Comparison of ENCODE assay signal across 12 cellular contexts in the genomic region with DNA sequence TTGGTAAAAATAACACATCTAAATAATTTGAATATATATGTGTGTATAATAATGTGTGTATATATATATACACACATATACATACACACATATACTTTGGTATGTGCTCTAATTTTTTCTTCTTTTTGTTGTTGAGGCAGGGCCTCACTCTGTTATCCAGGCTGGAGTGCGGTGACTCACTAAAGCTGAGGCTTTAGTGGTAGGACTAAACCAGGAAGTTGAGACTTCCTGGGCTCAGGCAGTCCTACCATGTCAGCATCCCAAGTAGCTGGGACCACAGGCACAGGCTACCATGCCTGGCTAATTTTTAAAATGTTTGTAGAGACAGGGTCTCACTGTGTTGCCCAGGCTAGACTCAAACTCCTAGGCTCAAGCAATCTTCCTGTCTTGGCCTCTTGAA. TPM values are rescaled to one million over a fixed set of nuclear protein-coding genes. Genes with fewer than 3 reads are reported as not detected.
DNase-seq lines count a peak whose midpoint lies in the region; ATAC-seq and TF ChIP-seq lines count a peak whose summit lies in the region.
"Had no signal": no experiment of that assay in that cellular context is flagged by ENCODE, and none has a peak within 500 bp of the region (broad histone marks: within the 10 kb centered on the region; RNA-seq: fewer than 3 reads in every experiment).

No MANE protein-coding gene starts in this region.

- POLR2A ChIA-PET in OCI-LY7 (lab: Charles Lee) = no interaction called here

- no peaks in the 10 kb centered on the region for H3K9me3 ChIP-seq in OCI-LY7 (ENCODE audit: low read length)
- no peaks in the 10 kb centered on the region for H3K9me3 ChIP-seq in mucosa of descending colon
- H3K9me3 ChIP-seq: tibial artery had no signal

- no peaks in the 10 kb centered on the region for H4K20me1 ChIP-seq in OCI-LY7 (ENCODE audit: insufficient read depth, low read length)

- DNase-seq in EL (peak; percentile 70), OCI-LY7 (ENCODE audit: low spot score) (no peak), dermis blood vessel endothelial cell (peak; percentile 26), mucosa of descending colon (no peak), T1000 (lab: John Stamatoyannopoulos, UW) (no peak), COLO668 (lab: John Stamatoyannopoulos, UW; ENCODE audit: unreplicated experiment) (no peak)
- no peak for DNase-seq in stimulated activated naive CD4-positive, alpha-beta T cell treated with Interleukin-2 at 50 U/mL for 16 hours (lab: John Stamatoyannopoulos, UW)
- DNase-seq: activated T-cell treated with anti-CD3 and anti-CD28 coated beads, Interleukin-2, amount 50 U/mL, for 24 hours; NCI-H2081; tibial artery had no signal

- CTCF ChIA-PET in OCI-LY7 (lab: Charles Lee; ENCODE audit: unreplicated experiment) = no interaction called here

- no peaks in the 10 kb centered on the region for H3K79me2 ChIP-seq in OCI-LY7 (ENCODE audit: insufficient read depth, low read depth, low read length)

- H3K4me1 ChIP-seq in OCI-LY7 (ENCODE audit: insufficient read depth, low read length, poor library complexity, severe bottlenecking) (no peaks in the 10 kb centered on the region), mucosa of descending colon (ENCODE audit: low read depth) (peaks cover 6% of the 10 kb centered on the region)

- H3K36me3 ChIP-seq in OCI-LY7 (ENCODE audit: insufficient read depth, low read length) (no peaks in the 10 kb centered on the region), mucosa of descending colon (ENCODE audit: low read depth) (no peaks in the 10 kb centered on the region)
- H3K36me3 ChIP-seq: cardiac muscle cell, tibial artery had no signal

- no peak for TF ChIP-seq CTCF in OCI-LY7 (conservative IDR thresholded peaks at IDR 0.05; ENCODE audit: low read length)
- TF ChIP-seq CTCF in mucosa of descending colon (IDR thresholded peaks at IDR 0.05) = no peak

- no peak overlapping the region for H3K4me2 ChIP-seq in OCI-LY7 (ENCODE audit: low read length)

- BruUV-seq in OCI-LY7 (replicated peaks; lab: Mats Ljungman, UMichigan) = no TSS peak

- no peaks in the 10 kb centered on the region for H3K9me2 ChIP-seq in OCI-LY7 (ENCODE audit: insufficient read depth, low read length)

- H3K4me3 ChIP-seq in OCI-LY7 (ENCODE audit: low read depth, low read length, poor library complexity, severe bottlenecking) (no peak overlapping the region), mucosa of descending colon (no peak overlapping the region)
- H3K4me3 ChIP-seq: cardiac muscle cell, tibial artery had no signal

- intact Hi-C loops in OCI-LY7 (cut with micrococcal nuclease; ENCODE audit: unreplicated experiment) (no loop called here), mucosa of descending colon (cut with DNase I, micrococcal nuclease) (no loop called here)

- H3K27ac ChIP-seq in OCI-LY7 (ENCODE audit: low read depth, low read length, poor library complexity, severe bottlenecking) = no peak overlapping the region
- H3K27ac ChIP-seq: cardiac muscle cell, tibial artery had no signal

- ATAC-seq in mucosa of descending colon = peak; percentile 58
- ATAC-seq in HG02852 (IDR thresholded peaks at IDR 0.05; ENCODE audit: unreplicated experiment) = no peak

- peak overlapping the region; percentile 64; the same call in 1 of the 2 replicates for H2AFZ ChIP-seq in OCI-LY7 (ENCODE audit: low read length)

RNA-seq across cellular contexts. Expression of a gene that starts 46.7 kb away (rescaled TPM):
- total RNA-seq in OCI-LY7 (2014; rRNA removed; shearing (Covaris generic)) = 6.3 and 6.7 TPM in 2 replicates
- total RNA-seq in OCI-LY7 (2022) = 5.4 and 6.6 TPM in 2 replicates
- 66.5 and 87.5 TPM in 2 replicates for total RNA-seq in dermis blood vessel endothelial cell
- 10 to 100 TPM; 31.5 to 85.9 (median 85.4) TPM for total RNA-seq in mucosa of descending colon

Comparison
In these comparisons a context has a peak if more than half of its experiments do, and no peak if none do; other contexts are left out.
1. DNase-seq: peak in EL (single experiment) and dermis blood vessel endothelial cell (single experiment); none in OCI-LY7 (single experiment), mucosa of descending colon (0 of 3), T1000 (single experiment), COLO668 (single experiment) and stimulated activated naive CD4-positive, alpha-beta T cell treated with Interleukin-2 at 50 U/mL for 16 hours (single experiment).